Comparison of ENCODE assay signal across 1 cellular context in the genomic region with DNA sequence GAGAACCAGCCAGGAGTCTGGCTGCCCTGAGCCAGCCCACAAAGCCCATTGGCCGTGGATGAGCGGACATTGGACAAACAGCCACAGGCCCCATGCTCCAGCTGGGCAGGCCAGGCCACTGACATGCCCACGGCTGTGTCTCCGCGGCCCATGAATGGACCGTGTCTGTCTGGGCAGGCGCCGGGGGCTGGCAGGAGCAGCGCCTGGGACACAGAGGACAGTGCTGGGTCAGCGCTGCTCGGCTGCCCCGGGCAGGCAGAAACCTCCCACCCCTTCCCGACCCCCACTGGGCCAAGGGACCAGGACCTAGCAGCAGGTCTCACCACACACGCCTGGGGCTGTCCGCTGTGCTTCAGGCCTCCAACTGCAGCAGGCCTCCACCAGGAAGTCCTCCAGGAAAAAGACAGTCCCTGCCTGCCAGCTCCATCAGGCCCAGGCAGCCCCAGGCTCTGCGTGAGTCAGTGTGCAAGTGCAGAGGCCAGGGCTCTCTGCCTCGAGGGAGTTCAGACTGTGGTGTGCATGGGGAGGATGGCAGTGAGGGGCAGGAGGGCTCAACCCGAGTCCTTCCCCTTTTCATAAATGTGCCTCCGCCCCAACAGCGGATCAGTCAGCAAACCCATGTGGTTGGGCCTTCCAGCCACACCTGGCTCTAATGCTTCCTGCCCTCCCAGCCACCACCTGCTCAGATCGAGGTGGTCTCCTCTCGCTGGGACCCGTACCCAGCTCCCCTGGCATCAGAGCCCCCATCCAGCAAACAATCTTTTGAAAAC.
TF ChIP-seq lines count a peak whose summit lies in the region.

No MANE protein-coding gene starts in this region.

TF ChIP-seq in HepG2, 621 proteins besides CTCF, POLR2A, EP300 and RAD21 (continued from another document and continues in another):
- TF ChIP-seq, protein P1, sequence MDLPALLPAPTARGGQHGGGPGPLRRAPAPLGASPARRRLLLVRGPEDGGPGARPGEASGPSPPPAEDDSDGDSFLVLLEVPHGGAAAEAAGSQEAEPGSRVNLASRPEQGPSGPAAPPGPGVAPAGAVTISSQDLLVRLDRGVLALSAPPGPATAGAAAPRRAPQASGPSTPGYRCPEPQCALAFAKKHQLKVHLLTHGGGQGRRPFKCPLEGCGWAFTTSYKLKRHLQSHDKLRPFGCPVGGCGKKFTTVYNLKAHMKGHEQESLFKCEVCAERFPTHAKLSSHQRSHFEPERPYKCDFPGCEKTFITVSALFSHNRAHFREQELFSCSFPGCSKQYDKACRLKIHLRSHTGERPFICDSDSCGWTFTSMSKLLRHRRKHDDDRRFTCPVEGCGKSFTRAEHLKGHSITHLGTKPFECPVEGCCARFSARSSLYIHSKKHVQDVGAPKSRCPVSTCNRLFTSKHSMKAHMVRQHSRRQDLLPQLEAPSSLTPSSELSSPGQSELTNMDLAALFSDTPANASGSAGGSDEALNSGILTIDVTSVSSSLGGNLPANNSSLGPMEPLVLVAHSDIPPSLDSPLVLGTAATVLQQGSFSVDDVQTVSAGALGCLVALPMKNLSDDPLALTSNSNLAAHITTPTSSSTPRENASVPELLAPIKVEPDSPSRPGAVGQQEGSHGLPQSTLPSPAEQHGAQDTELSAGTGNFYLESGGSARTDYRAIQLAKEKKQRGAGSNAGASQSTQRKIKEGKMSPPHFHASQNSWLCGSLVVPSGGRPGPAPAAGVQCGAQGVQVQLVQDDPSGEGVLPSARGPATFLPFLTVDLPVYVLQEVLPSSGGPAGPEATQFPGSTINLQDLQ (CRISPR knock-in tag; IDR thresholded peaks at IDR 0.05): no peak
- TF ChIP-seq ZNF703 (CRISPR knock-in tag; IDR thresholded peaks at IDR 0.05; ENCODE audit: borderline replicate concordance) (no peak), PCBP1 (IDR thresholded peaks at IDR 0.05; ENCODE audit: borderline replicate concordance, low read depth, low read length) (no peak), ZNF839 (CRISPR knock-in tag; IDR thresholded peaks at IDR 0.05; ENCODE audit: borderline replicate concordance) (peak; percentile 56; the same call in 1 of the 2 replicates), BORCS8-MEF2B (CRISPR knock-in tag; IDR thresholded peaks at IDR 0.05) (peak; percentile 29; the same call in 1 of the 2 replicates), FIP1L1 (IDR thresholded peaks at IDR 0.05; ENCODE audit: borderline replicate concordance, insufficient read depth, low read depth, low read length) (0 out of 2 replicates have a peak, but pooled peaks have one; percentile 12), FOXA1 (IDR thresholded peaks at IDR 0.05) (no peak), FOXA1 (CRISPR knock-in tag; IDR thresholded peaks at IDR 0.05) (no peak), ZNF567 (CRISPR knock-in tag; IDR thresholded peaks at IDR 0.05; ENCODE audit: borderline replicate concordance) (0 out of 2 replicates have a peak, but pooled peaks have one; percentile 41), JDP2 (CRISPR knock-in tag; IDR thresholded peaks at IDR 0.05; ENCODE audit: borderline replicate concordance) (no peak), ZNF549 (CRISPR knock-in tag; IDR thresholded peaks at IDR 0.05) (no peak), ZFAT (CRISPR knock-in tag; conservative IDR thresholded peaks at IDR 0.05) (no peak), SNAI1 (CRISPR knock-in tag; IDR thresholded peaks at IDR 0.05; ENCODE audit: borderline replicate concordance) (no peak), ZNF569 (CRISPR knock-in tag; IDR thresholded peaks at IDR 0.05; ENCODE audit: borderline replicate concordance) (no peak), NFIB (CRISPR knock-in tag; IDR thresholded peaks at IDR 0.05; ENCODE audit: borderline replicate concordance) (no peak), AGO2 (optimal IDR thresholded peaks at IDR 0.05; ENCODE audit: low read depth, low read length) (peak; percentile 89), ZNF615 (CRISPR knock-in tag; IDR thresholded peaks at IDR 0.05; ENCODE audit: borderline replicate concordance) (no peak), ZNF780A (CRISPR knock-in tag; IDR thresholded peaks at IDR 0.05) (no peak), ZZZ3 (CRISPR knock-in tag; IDR thresholded peaks at IDR 0.05; ENCODE audit: borderline replicate concordance) (no peak), ZFP37 (CRISPR knock-in tag; IDR thresholded peaks at IDR 0.05; ENCODE audit: borderline replicate concordance) (no peak), ZNF7 (CRISPR knock-in tag; IDR thresholded peaks at IDR 0.05) (no peak), ZNF652 (CRISPR knock-in tag; IDR thresholded peaks at IDR 0.05; ENCODE audit: borderline replicate concordance, low read depth) (no peak), PAWR (CRISPR knock-in tag; IDR thresholded peaks at IDR 0.05; ENCODE audit: borderline replicate concordance) (no peak), PHF5A (CRISPR knock-in tag; IDR thresholded peaks at IDR 0.05; ENCODE audit: low read depth, unreplicated experiment) (no peak), JUND (CRISPR knock-in tag; IDR thresholded peaks at IDR 0.05) (peak; percentile 36; the same call in 1 of the 2 replicates), HNF4A (CRISPR knock-in tag; IDR thresholded peaks at IDR 0.05) (peak; percentile 3; the same call in 1 of the 2 replicates), ONECUT2 (CRISPR knock-in tag; IDR thresholded peaks at IDR 0.05) (no peak)
- TF ChIP-seq, protein P2, sequence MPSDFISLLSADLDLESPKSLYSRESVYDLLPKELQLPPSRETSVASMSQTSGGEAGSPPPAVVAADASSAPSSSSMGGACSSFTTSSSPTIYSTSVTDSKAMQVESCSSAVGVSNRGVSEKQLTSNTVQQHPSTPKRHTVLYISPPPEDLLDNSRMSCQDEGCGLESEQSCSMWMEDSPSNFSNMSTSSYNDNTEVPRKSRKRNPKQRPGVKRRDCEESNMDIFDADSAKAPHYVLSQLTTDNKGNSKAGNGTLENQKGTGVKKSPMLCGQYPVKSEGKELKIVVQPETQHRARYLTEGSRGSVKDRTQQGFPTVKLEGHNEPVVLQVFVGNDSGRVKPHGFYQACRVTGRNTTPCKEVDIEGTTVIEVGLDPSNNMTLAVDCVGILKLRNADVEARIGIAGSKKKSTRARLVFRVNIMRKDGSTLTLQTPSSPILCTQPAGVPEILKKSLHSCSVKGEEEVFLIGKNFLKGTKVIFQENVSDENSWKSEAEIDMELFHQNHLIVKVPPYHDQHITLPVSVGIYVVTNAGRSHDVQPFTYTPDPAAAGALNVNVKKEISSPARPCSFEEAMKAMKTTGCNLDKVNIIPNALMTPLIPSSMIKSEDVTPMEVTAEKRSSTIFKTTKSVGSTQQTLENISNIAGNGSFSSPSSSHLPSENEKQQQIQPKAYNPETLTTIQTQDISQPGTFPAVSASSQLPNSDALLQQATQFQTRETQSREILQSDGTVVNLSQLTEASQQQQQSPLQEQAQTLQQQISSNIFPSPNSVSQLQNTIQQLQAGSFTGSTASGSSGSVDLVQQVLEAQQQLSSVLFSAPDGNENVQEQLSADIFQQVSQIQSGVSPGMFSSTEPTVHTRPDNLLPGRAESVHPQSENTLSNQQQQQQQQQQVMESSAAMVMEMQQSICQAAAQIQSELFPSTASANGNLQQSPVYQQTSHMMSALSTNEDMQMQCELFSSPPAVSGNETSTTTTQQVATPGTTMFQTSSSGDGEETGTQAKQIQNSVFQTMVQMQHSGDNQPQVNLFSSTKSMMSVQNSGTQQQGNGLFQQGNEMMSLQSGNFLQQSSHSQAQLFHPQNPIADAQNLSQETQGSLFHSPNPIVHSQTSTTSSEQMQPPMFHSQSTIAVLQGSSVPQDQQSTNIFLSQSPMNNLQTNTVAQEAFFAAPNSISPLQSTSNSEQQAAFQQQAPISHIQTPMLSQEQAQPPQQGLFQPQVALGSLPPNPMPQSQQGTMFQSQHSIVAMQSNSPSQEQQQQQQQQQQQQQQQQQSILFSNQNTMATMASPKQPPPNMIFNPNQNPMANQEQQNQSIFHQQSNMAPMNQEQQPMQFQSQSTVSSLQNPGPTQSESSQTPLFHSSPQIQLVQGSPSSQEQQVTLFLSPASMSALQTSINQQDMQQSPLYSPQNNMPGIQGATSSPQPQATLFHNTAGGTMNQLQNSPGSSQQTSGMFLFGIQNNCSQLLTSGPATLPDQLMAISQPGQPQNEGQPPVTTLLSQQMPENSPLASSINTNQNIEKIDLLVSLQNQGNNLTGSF (CRISPR knock-in tag; IDR thresholded peaks at IDR 0.05): peak; percentile 47; the same call in 1 of the 2 replicates
- TF ChIP-seq, protein P3, sequence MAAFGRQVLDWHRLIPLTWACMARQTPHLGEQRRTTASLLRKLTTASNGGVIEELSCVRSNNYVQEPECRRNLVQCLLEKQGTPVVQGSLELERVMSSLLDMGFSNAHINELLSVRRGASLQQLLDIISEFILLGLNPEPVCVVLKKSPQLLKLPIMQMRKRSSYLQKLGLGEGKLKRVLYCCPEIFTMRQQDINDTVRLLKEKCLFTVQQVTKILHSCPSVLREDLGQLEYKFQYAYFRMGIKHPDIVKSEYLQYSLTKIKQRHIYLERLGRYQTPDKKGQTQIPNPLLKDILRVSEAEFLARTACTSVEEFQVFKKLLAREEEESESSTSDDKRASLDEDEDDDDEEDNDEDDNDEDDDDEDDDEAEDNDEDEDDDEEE (CRISPR knock-in tag; IDR thresholded peaks at IDR 0.05): no peak
- TF ChIP-seq, protein P4, sequence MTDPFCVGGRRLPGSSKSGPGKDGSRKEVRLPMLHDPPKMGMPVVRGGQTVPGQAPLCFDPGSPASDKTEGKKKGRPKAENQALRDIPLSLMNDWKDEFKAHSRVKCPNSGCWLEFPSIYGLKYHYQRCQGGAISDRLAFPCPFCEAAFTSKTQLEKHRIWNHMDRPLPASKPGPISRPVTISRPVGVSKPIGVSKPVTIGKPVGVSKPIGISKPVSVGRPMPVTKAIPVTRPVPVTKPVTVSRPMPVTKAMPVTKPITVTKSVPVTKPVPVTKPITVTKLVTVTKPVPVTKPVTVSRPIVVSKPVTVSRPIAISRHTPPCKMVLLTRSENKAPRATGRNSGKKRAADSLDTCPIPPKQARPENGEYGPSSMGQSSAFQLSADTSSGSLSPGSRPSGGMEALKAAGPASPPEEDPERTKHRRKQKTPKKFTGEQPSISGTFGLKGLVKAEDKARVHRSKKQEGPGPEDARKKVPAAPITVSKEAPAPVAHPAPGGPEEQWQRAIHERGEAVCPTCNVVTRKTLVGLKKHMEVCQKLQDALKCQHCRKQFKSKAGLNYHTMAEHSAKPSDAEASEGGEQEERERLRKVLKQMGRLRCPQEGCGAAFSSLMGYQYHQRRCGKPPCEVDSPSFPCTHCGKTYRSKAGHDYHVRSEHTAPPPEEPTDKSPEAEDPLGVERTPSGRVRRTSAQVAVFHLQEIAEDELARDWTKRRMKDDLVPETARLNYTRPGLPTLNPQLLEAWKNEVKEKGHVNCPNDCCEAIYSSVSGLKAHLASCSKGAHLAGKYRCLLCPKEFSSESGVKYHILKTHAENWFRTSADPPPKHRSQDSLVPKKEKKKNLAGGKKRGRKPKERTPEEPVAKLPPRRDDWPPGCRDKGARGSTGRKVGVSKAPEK (CRISPR knock-in tag; IDR thresholded peaks at IDR 0.05; ENCODE audit: borderline replicate concordance): no peak
- TF ChIP-seq, protein P5, sequence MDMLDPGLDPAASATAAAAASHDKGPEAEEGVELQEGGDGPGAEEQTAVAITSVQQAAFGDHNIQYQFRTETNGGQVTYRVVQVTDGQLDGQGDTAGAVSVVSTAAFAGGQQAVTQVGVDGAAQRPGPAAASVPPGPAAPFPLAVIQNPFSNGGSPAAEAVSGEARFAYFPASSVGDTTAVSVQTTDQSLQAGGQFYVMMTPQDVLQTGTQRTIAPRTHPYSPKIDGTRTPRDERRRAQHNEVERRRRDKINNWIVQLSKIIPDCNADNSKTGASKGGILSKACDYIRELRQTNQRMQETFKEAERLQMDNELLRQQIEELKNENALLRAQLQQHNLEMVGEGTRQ (IDR thresholded peaks at IDR 0.05; ENCODE audit: low read depth, low read length): no peak
- TF ChIP-seq, protein P5 (CRISPR knock-in tag; IDR thresholded peaks at IDR 0.05; ENCODE audit: borderline replicate concordance): no peak
- TF ChIP-seq, protein P6, sequence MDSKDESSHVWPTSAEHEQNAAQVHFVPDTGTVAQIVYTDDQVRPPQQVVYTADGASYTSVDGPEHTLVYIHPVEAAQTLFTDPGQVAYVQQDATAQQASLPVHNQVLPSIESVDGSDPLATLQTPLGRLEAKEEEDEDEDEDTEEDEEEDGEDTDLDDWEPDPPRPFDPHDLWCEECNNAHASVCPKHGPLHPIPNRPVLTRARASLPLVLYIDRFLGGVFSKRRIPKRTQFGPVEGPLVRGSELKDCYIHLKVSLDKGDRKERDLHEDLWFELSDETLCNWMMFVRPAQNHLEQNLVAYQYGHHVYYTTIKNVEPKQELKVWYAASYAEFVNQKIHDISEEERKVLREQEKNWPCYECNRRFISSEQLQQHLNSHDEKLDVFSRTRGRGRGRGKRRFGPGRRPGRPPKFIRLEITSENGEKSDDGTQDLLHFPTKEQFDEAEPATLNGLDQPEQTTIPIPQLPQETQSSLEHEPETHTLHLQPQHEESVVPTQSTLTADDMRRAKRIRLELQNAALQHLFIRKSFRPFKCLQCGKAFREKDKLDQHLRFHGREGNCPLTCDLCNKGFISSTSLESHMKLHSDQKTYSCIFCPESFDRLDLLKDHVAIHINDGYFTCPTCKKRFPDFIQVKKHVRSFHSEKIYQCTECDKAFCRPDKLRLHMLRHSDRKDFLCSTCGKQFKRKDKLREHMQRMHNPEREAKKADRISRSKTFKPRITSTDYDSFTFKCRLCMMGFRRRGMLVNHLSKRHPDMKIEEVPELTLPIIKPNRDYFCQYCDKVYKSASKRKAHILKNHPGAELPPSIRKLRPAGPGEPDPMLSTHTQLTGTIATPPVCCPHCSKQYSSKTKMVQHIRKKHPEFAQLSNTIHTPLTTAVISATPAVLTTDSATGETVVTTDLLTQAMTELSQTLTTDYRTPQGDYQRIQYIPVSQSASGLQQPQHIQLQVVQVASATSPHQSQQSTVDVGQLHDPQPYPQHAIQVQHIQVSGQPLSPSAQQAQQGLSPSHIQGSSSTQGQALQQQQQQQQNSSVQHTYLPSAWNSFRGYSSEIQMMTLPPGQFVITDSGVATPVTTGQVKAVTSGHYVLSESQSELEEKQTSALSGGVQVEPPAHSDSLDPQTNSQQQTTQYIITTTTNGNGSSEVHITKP (CRISPR knock-in tag; IDR thresholded peaks at IDR 0.05; ENCODE audit: low read depth): no peak
- TF ChIP-seq, protein P7, sequence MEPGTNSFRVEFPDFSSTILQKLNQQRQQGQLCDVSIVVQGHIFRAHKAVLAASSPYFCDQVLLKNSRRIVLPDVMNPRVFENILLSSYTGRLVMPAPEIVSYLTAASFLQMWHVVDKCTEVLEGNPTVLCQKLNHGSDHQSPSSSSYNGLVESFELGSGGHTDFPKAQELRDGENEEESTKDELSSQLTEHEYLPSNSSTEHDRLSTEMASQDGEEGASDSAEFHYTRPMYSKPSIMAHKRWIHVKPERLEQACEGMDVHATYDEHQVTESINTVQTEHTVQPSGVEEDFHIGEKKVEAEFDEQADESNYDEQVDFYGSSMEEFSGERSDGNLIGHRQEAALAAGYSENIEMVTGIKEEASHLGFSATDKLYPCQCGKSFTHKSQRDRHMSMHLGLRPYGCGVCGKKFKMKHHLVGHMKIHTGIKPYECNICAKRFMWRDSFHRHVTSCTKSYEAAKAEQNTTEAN (CRISPR knock-in tag; conservative IDR thresholded peaks at IDR 0.05): no peak
- TF ChIP-seq, protein P8, sequence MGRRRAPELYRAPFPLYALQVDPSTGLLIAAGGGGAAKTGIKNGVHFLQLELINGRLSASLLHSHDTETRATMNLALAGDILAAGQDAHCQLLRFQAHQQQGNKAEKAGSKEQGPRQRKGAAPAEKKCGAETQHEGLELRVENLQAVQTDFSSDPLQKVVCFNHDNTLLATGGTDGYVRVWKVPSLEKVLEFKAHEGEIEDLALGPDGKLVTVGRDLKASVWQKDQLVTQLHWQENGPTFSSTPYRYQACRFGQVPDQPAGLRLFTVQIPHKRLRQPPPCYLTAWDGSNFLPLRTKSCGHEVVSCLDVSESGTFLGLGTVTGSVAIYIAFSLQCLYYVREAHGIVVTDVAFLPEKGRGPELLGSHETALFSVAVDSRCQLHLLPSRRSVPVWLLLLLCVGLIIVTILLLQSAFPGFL (CRISPR knock-in tag; IDR thresholded peaks at IDR 0.05): no peak
